Comparison of ENCODE assay signal across 18 cellular contexts in genomic region chr6:47785187-47785586, GRCh38. TPM values are rescaled to one million over a fixed set of nuclear protein-coding genes. Genes with fewer than 3 reads are reported as not detected.
DNase-seq lines count a peak whose midpoint lies in the region; ATAC-seq and TF ChIP-seq lines count a peak whose summit lies in the region.
"Had no signal": no experiment of that assay in that cellular context is flagged by ENCODE, and none has a peak within 500 bp of the region (broad histone marks: within the 10 kb centered on the region; RNA-seq: fewer than 3 reads in every experiment).

No MANE protein-coding gene starts in this region.

- TF ChIP-seq CTCF in epithelial cell of proximal tubule (conservative IDR thresholded peaks at IDR 0.05; ENCODE audit: low read depth, low read length): no peak

- ATAC-seq in effector memory CD8-positive, alpha-beta T cell (replicated peaks): no peak

- H3K9me3 Mint-ChIP-seq in effector memory CD8-positive, alpha-beta T cell: no peaks in the 10 kb centered on the region
- H3K9me3 Mint-ChIP-seq: CD14-positive monocyte; CD4-positive, alpha-beta memory T cell had no signal

- H3K4me1 Mint-ChIP-seq in effector memory CD8-positive, alpha-beta T cell (ENCODE audit: low read depth in 2 of 2): peaks cover 3 to 7% of the 10 kb centered on the region in 2 donors

- DNase-seq in NCI-H69 (lab: John Stamatoyannopoulos, UW) (peak; percentile 6), epithelial cell of proximal tubule (ENCODE audit: low read depth) (peak; percentile 36), kidney tubule cell (ENCODE audit: low spot score) (peak; percentile 64), renal cortical epithelial cell (ENCODE audit: low read depth) (peak; percentile 90), EL (no peak), NCI-H345 (lab: John Stamatoyannopoulos, UW) (no peak)
- no peak for DNase-seq in effector memory CD8-positive, alpha-beta T cell
- DNase-seq: 8988T; Calu3; CD4-positive, alpha-beta memory T cell; DMS79 treated with DMSO at 0.1 percent for 48 hours; GM23248; HCEC 1CT had no signal

- H3K4me3 ChIP-seq in epithelial cell of proximal tubule (ENCODE audit: low read depth, low read length): no peak overlapping the region
- H3K4me3 ChIP-seq: BLaER1, GM23248 had no signal

- H3K4me3 Mint-ChIP-seq in effector memory CD8-positive, alpha-beta T cell: no peak overlapping the region
- H3K4me3 Mint-ChIP-seq: CD14-positive monocyte; CD4-positive, alpha-beta memory T cell had no signal

- no peak overlapping the region for H3K27ac Mint-ChIP-seq in effector memory CD8-positive, alpha-beta T cell
- H3K27ac Mint-ChIP-seq: CD14-positive monocyte; CD4-positive, alpha-beta memory T cell had no signal

- H3K36me3 Mint-ChIP-seq in effector memory CD8-positive, alpha-beta T cell (ENCODE audit: insufficient read depth): no peaks in the 10 kb centered on the region
- H3K36me3 Mint-ChIP-seq: CD14-positive monocyte; CD4-positive, alpha-beta memory T cell had no signal

- H3K27me3 Mint-ChIP-seq in effector memory CD8-positive, alpha-beta T cell: peaks cover 18 to 26% of the 10 kb centered on the region in 2 donors

RNA-seq across cellular contexts. Expression of gene OPN5, which starts 3.4 kb away (rescaled TPM):
- total RNA-seq in epithelial cell of proximal tubule (not detected in 2 replicates), renal cortical epithelial cell (under 0.01 TPM in 1 of 2 replicates, not detected in the other)
- total RNA-seq: A673; Calu3; CD4-positive, alpha-beta memory T cell; G401; GM23248; HT-29 had no signal

Comparison
In these comparisons a context has a peak if more than half of its experiments do, and no peak if none do; other contexts are left out.
1. DNase-seq: peak in NCI-H69 (single experiment), epithelial cell of proximal tubule (single experiment), kidney tubule cell (single experiment) and renal cortical epithelial cell (single experiment); none in effector memory CD8-positive, alpha-beta T cell (0 of 3), EL (single experiment) and NCI-H345 (single experiment).